1 cellular context compared by ENCODE assay signal in the genomic region with DNA sequence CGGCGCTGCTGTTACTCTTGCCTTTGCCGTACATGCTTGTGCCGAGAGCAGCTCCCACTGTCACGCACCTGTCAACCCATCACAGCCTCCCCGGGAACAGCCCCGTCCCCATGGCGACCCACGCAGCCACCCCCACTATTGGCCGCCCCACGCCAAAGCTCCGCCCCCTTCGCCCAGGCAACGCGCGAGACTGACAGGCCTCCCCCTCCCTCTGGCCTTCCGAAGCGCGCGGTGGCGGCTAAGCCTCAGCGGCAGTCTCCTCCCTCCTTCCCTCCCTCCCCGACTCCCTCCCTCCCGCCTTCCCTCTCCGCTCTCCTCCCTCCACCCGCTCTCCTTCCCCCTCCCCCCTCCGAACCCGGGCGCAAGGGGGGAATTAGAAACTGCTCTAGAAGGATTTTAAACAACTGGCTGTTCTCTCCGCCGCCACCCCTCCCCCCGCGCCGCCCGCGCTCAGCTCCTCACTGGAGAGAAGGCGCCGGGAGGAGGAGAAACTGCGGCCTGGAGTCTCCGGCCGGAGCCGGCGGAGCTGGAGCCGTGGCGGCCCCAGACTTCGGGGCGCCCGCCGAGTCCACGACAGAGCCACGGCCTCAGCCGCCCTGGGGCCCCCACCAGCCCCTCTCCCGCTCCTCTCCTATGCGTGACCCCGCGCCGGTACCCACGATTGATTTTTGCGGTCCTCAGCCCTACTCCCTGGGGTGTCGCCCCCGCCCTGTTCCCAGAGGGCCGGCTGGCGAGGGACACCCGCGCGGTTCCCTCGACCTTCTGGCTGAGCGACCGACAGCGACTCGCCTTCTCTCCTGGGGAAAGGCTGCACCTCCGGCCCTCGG.
TF ChIP-seq lines count a peak whose summit lies in the region.

A gene (minus strand): TSS at position 89 of the 827 bp plus-strand sequence. CDS start 55 bp downstream, at position 34.

TF ChIP-seq in K562, 482 proteins besides CTCF, POLR2A, EP300 and RAD21 (continued from another document and continues in another):
- TF ChIP-seq, protein P1, sequence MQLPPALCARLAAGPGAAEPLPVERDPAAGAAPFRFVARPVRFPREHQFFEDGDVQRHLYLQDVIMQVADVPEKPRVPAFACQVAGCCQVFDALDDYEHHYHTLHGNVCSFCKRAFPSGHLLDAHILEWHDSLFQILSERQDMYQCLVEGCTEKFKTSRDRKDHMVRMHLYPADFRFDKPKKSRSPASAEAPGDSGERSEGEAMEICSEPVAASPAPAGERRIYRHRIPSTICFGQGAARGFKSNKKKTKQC (CRISPR knock-in tag; IDR thresholded peaks at IDR 0.05), result no peak
- TF ChIP-seq KHSRP (IDR thresholded peaks at IDR 0.05), result no peak
- TF ChIP-seq, protein P2, sequence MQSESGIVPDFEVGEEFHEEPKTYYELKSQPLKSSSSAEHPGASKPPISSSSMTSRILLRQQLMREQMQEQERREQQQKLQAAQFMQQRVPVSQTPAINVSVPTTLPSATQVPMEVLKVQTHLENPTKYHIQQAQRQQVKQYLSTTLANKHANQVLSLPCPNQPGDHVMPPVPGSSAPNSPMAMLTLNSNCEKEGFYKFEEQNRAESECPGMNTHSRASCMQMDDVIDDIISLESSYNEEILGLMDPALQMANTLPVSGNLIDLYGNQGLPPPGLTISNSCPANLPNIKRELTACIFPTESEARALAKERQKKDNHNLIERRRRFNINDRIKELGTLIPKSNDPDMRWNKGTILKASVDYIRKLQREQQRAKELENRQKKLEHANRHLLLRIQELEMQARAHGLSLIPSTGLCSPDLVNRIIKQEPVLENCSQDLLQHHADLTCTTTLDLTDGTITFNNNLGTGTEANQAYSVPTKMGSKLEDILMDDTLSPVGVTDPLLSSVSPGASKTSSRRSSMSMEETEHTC (IDR thresholded peaks at IDR 0.05), result no peak; the same call in 1 of the 2 replicates
- TF ChIP-seq, protein P3, sequence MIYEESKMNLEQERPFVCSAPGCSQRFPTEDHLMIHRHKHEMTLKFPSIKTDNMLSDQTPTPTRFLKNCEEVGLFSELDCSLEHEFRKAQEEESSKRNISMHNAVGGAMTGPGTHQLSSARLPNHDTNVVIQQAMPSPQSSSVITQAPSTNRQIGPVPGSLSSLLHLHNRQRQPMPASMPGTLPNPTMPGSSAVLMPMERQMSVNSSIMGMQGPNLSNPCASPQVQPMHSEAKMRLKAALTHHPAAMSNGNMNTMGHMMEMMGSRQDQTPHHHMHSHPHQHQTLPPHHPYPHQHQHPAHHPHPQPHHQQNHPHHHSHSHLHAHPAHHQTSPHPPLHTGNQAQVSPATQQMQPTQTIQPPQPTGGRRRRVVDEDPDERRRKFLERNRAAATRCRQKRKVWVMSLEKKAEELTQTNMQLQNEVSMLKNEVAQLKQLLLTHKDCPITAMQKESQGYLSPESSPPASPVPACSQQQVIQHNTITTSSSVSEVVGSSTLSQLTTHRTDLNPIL (CRISPR knock-in tag; IDR thresholded peaks at IDR 0.05), result no peak
- peak; percentile 67 for TF ChIP-seq MYBL2 (IDR thresholded peaks at IDR 0.05; ENCODE audit: low read depth)
- no peak for TF ChIP-seq MYBL2 (CRISPR knock-in tag; IDR thresholded peaks at IDR 0.05; ENCODE audit: borderline replicate concordance)
- no peak for TF ChIP-seq ZNF324 (CRISPR knock-in tag; IDR thresholded peaks at IDR 0.05)
- no peak for TF ChIP-seq SIRT6 (IDR thresholded peaks at IDR 0.05; ENCODE audit: low read depth, low read length)
- TF ChIP-seq, protein P4, sequence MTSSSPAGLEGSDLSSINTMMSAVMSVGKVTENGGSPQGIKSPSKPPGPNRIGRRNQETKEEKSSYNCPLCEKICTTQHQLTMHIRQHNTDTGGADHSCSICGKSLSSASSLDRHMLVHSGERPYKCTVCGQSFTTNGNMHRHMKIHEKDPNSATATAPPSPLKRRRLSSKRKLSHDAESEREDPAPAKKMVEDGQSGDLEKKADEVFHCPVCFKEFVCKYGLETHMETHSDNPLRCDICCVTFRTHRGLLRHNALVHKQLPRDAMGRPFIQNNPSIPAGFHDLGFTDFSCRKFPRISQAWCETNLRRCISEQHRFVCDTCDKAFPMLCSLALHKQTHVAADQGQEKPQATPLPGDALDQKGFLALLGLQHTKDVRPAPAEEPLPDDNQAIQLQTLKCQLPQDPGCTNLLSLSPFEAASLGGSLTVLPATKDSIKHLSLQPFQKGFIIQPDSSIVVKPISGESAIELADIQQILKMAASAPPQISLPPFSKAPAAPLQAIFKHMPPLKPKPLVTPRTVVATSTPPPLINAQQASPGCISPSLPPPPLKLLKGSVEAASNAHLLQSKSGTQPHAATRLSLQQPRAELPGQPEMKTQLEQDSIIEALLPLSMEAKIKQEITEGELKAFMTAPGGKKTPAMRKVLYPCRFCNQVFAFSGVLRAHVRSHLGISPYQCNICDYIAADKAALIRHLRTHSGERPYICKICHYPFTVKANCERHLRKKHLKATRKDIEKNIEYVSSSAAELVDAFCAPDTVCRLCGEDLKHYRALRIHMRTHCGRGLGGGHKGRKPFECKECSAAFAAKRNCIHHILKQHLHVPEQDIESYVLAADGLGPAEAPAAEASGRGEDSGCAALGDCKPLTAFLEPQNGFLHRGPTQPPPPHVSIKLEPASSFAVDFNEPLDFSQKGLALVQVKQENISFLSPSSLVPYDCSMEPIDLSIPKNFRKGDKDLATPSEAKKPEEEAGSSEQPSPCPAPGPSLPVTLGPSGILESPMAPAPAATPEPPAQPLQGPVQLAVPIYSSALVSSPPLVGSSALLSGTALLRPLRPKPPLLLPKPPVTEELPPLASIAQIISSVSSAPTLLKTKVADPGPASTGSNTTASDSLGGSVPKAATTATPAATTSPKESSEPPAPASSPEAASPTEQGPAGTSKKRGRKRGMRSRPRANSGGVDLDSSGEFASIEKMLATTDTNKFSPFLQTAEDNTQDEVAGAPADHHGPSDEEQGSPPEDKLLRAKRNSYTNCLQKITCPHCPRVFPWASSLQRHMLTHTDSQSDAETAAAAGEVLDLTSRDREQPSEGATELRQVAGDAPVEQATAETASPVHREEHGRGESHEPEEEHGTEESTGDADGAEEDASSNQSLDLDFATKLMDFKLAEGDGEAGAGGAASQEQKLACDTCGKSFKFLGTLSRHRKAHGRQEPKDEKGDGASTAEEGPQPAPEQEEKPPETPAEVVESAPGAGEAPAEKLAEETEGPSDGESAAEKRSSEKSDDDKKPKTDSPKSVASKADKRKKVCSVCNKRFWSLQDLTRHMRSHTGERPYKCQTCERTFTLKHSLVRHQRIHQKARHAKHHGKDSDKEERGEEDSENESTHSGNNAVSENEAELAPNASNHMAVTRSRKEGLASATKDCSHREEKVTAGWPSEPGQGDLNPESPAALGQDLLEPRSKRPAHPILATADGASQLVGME (CRISPR knock-in tag; IDR thresholded peaks at IDR 0.05), result peak; percentile 73; the same call in 1 of the 2 replicates
- TF ChIP-seq, protein P5, sequence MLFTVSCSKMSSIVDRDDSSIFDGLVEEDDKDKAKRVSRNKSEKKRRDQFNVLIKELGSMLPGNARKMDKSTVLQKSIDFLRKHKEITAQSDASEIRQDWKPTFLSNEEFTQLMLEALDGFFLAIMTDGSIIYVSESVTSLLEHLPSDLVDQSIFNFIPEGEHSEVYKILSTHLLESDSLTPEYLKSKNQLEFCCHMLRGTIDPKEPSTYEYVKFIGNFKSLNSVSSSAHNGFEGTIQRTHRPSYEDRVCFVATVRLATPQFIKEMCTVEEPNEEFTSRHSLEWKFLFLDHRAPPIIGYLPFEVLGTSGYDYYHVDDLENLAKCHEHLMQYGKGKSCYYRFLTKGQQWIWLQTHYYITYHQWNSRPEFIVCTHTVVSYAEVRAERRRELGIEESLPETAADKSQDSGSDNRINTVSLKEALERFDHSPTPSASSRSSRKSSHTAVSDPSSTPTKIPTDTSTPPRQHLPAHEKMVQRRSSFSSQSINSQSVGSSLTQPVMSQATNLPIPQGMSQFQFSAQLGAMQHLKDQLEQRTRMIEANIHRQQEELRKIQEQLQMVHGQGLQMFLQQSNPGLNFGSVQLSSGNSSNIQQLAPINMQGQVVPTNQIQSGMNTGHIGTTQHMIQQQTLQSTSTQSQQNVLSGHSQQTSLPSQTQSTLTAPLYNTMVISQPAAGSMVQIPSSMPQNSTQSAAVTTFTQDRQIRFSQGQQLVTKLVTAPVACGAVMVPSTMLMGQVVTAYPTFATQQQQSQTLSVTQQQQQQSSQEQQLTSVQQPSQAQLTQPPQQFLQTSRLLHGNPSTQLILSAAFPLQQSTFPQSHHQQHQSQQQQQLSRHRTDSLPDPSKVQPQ (CRISPR knock-in tag; IDR thresholded peaks at IDR 0.05; ENCODE audit: borderline replicate concordance), result no peak
- no peak for TF ChIP-seq PPARD (CRISPR knock-in tag; IDR thresholded peaks at IDR 0.05)
- peak; percentile 47; the same call in 1 of the 2 replicates for TF ChIP-seq ETV1 (tag; conservative IDR thresholded peaks at IDR 0.05; ENCODE audit: low read depth)
- TF ChIP-seq, protein P6, sequence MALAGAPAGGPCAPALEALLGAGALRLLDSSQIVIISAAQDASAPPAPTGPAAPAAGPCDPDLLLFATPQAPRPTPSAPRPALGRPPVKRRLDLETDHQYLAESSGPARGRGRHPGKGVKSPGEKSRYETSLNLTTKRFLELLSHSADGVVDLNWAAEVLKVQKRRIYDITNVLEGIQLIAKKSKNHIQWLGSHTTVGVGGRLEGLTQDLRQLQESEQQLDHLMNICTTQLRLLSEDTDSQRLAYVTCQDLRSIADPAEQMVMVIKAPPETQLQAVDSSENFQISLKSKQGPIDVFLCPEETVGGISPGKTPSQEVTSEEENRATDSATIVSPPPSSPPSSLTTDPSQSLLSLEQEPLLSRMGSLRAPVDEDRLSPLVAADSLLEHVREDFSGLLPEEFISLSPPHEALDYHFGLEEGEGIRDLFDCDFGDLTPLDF (CRISPR knock-in tag; IDR thresholded peaks at IDR 0.05), result peak; percentile 83
- TF ChIP-seq, protein P7, sequence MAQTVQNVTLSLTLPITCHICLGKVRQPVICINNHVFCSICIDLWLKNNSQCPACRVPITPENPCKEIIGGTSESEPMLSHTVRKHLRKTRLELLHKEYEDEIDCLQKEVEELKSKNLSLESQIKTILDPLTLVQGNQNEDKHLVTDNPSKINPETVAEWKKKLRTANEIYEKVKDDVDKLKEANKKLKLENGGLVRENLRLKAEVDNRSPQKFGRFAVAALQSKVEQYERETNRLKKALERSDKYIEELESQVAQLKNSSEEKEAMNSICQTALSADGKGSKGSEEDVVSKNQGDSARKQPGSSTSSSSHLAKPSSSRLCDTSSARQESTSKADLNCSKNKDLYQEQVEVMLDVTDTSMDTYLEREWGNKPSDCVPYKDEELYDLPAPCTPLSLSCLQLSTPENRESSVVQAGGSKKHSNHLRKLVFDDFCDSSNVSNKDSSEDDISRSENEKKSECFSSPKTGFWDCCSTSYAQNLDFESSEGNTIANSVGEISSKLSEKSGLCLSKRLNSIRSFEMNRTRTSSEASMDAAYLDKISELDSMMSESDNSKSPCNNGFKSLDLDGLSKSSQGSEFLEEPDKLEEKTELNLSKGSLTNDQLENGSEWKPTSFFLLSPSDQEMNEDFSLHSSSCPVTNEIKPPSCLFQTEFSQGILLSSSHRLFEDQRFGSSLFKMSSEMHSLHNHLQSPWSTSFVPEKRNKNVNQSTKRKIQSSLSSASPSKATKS (CRISPR knock-in tag; IDR thresholded peaks at IDR 0.05), result no peak
- TF ChIP-seq ZNF551 (CRISPR knock-in tag; IDR thresholded peaks at IDR 0.05), result no peak
- 0 out of 2 replicates have a peak, but pooled peaks have one; percentile 5 for TF ChIP-seq PML (IDR thresholded peaks at IDR 0.05; ENCODE audit: low read length)
- peak; percentile 96 for TF ChIP-seq XRCC5 (IDR thresholded peaks at IDR 0.05; ENCODE audit: low read depth, low read length)
- TF ChIP-seq, protein P8, sequence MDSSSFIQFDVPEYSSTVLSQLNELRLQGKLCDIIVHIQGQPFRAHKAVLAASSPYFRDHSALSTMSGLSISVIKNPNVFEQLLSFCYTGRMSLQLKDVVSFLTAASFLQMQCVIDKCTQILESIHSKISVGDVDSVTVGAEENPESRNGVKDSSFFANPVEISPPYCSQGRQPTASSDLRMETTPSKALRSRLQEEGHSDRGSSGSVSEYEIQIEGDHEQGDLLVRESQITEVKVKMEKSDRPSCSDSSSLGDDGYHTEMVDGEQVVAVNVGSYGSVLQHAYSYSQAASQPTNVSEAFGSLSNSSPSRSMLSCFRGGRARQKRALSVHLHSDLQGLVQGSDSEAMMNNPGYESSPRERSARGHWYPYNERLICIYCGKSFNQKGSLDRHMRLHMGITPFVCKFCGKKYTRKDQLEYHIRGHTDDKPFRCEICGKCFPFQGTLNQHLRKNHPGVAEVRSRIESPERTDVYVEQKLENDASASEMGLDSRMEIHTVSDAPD (CRISPR knock-in tag; IDR thresholded peaks at IDR 0.05), result no peak
- peak in 1 of 2 experiments; percentile 87; a peak in 2 of 4 replicates for TF ChIP-seq KDM1A (IDR thresholded peaks at IDR 0.05)
- TF ChIP-seq KDM4B (IDR thresholded peaks at IDR 0.05; ENCODE audit: borderline replicate concordance in 2 of 2, low read depth in 1 of 2), result peak in 1 of 2 experiments; percentile 58; a peak in 1 of 4 replicates
- TF ChIP-seq, protein P9, sequence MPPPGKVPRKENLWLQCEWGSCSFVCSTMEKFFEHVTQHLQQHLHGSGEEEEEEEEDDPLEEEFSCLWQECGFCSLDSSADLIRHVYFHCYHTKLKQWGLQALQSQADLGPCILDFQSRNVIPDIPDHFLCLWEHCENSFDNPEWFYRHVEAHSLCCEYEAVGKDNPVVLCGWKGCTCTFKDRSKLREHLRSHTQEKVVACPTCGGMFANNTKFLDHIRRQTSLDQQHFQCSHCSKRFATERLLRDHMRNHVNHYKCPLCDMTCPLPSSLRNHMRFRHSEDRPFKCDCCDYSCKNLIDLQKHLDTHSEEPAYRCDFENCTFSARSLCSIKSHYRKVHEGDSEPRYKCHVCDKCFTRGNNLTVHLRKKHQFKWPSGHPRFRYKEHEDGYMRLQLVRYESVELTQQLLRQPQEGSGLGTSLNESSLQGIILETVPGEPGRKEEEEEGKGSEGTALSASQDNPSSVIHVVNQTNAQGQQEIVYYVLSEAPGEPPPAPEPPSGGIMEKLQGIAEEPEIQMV (tag; conservative IDR thresholded peaks at IDR 0.05; ENCODE audit: low read depth), result no peak
- TF ChIP-seq EP400 (IDR thresholded peaks at IDR 0.05), result peak; percentile 79
- no peak for TF ChIP-seq TGIF2 (CRISPR knock-in tag; IDR thresholded peaks at IDR 0.05)
- TF ChIP-seq, protein P10, sequence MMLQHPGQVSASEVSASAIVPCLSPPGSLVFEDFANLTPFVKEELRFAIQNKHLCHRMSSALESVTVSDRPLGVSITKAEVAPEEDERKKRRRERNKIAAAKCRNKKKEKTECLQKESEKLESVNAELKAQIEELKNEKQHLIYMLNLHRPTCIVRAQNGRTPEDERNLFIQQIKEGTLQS (IDR thresholded peaks at IDR 0.05), result no peak
- TF ChIP-seq, protein P10 (CRISPR knock-in tag; conservative IDR thresholded peaks at IDR 0.05), result 0 out of 2 replicates have a peak, but pooled peaks have one; percentile 40
- TF ChIP-seq RBM17 (IDR thresholded peaks at IDR 0.05; ENCODE audit: borderline replicate concordance, low read depth, low read length), result no peak
- TF ChIP-seq NONO (IDR thresholded peaks at IDR 0.05; ENCODE audit: low read depth in 2 of 2, low read length in 1 of 2), result peak in 1 of 2 experiments; percentile 78; a peak in 3 of 4 replicates
- peak; percentile 70 for TF ChIP-seq SUPT5H (IDR thresholded peaks at IDR 0.05)
- TF ChIP-seq ZNF263 (CRISPR knock-in tag; IDR thresholded peaks at IDR 0.05; ENCODE audit: borderline replicate concordance), result peak; percentile 51; the same call in 1 of the 2 replicates
- no peak for TF ChIP-seq CBX2 (IDR thresholded peaks at IDR 0.05; ENCODE audit: insufficient read depth, low read length, poor library complexity, severe bottlenecking)
- no peak for TF ChIP-seq SIX5 (IDR thresholded peaks at IDR 0.05; ENCODE audit: borderline replicate concordance in 1 of 2, insufficient read depth in 1 of 2, low read depth in 1 of 2, low read length in 2 of 2)
- no peak for TF ChIP-seq MEF2D (tag; conservative IDR thresholded peaks at IDR 0.05; ENCODE audit: low read depth)
